ENCODE assay signal across 9 cellular contexts in the genomic region with DNA sequence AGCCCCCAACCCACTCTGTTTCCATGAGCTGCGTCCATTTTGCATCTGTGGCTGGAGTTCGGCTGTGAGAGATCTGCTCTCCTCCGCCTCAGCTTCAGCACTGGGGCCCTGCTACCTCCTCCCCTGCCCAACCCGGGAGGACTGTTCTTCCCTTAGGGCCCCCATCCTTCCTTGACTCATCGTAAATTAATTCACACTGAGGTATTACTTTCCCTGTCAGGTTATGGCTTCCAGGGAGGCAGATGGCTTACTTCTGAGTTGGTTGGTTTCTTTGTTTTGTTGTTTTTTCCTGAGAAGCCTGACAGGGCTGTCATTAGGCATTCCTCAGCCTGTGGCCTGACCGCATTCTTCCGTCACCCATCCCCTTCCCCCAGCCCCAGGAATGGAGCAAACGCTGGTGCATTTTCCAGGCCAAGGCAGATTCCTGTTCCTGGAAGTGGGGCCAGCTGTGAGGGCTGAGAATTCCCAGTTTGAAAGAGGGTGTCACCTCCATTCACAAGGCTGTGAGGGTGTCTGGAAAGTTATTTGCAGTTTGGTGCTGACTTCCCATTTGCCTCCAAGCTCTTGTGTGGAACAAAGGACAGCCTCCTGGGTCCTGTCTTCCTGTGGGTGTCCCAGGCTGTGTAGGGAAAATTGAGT. TPM values are rescaled to one million over a fixed set of nuclear protein-coding genes. Genes with fewer than 3 reads are reported as not detected.
DNase-seq lines count a peak whose midpoint lies in the region; ATAC-seq, FAIRE-seq and TF ChIP-seq lines count a peak whose summit lies in the region.
"Had no signal": no experiment of that assay in that cellular context is flagged by ENCODE, and none has a peak within 500 bp of the region (broad histone marks: within the 10 kb centered on the region; RNA-seq: fewer than 3 reads in every experiment).

No MANE protein-coding gene starts in this region.

- TF ChIP-seq POLR2A in suprapubic skin (IDR thresholded peaks at IDR 0.05): no peak

- H3K27ac Mint-ChIP-seq in brain: peak overlapping the region in 4 of 5 experiments; percentile 88 to 97 (median 96)

- peak overlapping the region; percentile 93 for H3K27ac ChIP-seq in suprapubic skin

- H3K36me3 Mint-ChIP-seq in brain: peaks cover 16% of the 10 kb centered on the region

- no peak for TF ChIP-seq CTCF in brain (conservative IDR thresholded peaks at IDR 0.05)
- no peak for TF ChIP-seq CTCF in kidney epithelial cell (IDR thresholded peaks at IDR 0.05; ENCODE audit: insufficient read depth, low read length, poor library complexity, severe bottlenecking)
- no peak for TF ChIP-seq CTCF in suprapubic skin (IDR thresholded peaks at IDR 0.05)

- H3K36me3 ChIP-seq in kidney epithelial cell (ENCODE audit: control insufficient read depth, insufficient read depth, low read length): no peaks in the 10 kb centered on the region
- no peaks in the 10 kb centered on the region for H3K36me3 ChIP-seq in suprapubic skin

- TF ChIP-seq EP300 in suprapubic skin (IDR thresholded peaks at IDR 0.05): no peak

- H3K4me1 ChIP-seq in suprapubic skin: peaks cover 46% of the 10 kb centered on the region

- FAIRE-seq in frontal cortex (lab: Jason Lieb, UNC): no peak

- ATAC-seq in HG03097 (IDR thresholded peaks at IDR 0.05; ENCODE audit: low FRiP score, unreplicated experiment): no peak

- peaks cover 65% of the 10 kb centered on the region for H3K4me1 Mint-ChIP-seq in brain

- H3K4me3 Mint-ChIP-seq in brain: peak overlapping the region in 3 of 5 experiments; percentile 53 to 59 (median 55)

- H3K27me3 ChIP-seq in kidney epithelial cell (ENCODE audit: control insufficient read depth, insufficient read depth, low read length): no peaks in the 10 kb centered on the region
- no peaks in the 10 kb centered on the region for H3K27me3 ChIP-seq in suprapubic skin

- DNase-seq in HS-5 (ENCODE audit: low read depth): peak; percentile 92
- peak; percentile 97 for DNase-seq in kidney epithelial cell (ENCODE audit: low read depth)
- peak in 1 of 2 donors; percentile 60 for DNase-seq in suprapubic skin (ENCODE audit: low spot score in 2 of 2)
- DNase-seq in frontal cortex (ENCODE audit: low spot score in 2 of 2): no peak
- no peak for DNase-seq in cerebellum (ENCODE audit: low spot score)
- DNase-seq in SHP77 treated with DMSO at 0.1 percent for 48 hours (lab: John Stamatoyannopoulos, UW): no peak

- peaks cover 4% of the 10 kb centered on the region for H3K27me3 Mint-ChIP-seq in brain

- H3K9me3 Mint-ChIP-seq in brain: peaks cover 17 to 26% (median 21%) of the 10 kb centered on the region in 5 experiments

- H3K4me3 ChIP-seq in kidney epithelial cell (ENCODE audit: low read depth, low read length) (no peak overlapping the region), suprapubic skin (no peak overlapping the region)

- peaks cover 3% of the 10 kb centered on the region for H3K9me3 ChIP-seq in suprapubic skin

- WGBS in suprapubic skin: 20% methylated on average over 8 of the region's 8 CpGs

RNA-seq across cellular contexts. Expression of a gene that starts 11.6 kb away (rescaled TPM):
- 2.3 TPM for polyA plus RNA-seq in brain (ENCODE audit: insufficient read depth, low read depth, low replicate concordance)
- total RNA-seq in kidney epithelial cell: not detected in 2 replicates
- under 1 TPM in 1 of 4 donors, not detected in 3; 0.30 TPM for total RNA-seq in suprapubic skin
- total RNA-seq in frontal cortex: not detected
- total RNA-seq in cerebellum: not detected
- total RNA-seq: lung microvascular endothelial cell had no signal

RNA-seq across cellular contexts. Expression of a gene that starts 24.1 kb away (rescaled TPM):
- not detected for polyA plus RNA-seq in brain (ENCODE audit: insufficient read depth, low read depth, low replicate concordance)
- total RNA-seq in kidney epithelial cell: not detected in 2 replicates
- not detected for total RNA-seq in suprapubic skin
- total RNA-seq in frontal cortex: not detected
- total RNA-seq in cerebellum: not detected
- total RNA-seq: lung microvascular endothelial cell had no signal

Comparison
In these comparisons a context has a peak if more than half of its experiments do, and no peak if none do; other contexts are left out.
1. DNase-seq: peak in HS-5 (single experiment) and kidney epithelial cell (single experiment); none in frontal cortex (0 of 2), cerebellum (single experiment) and SHP77 treated with DMSO at 0.1 percent for 48 hours (single experiment).